Comparison of ENCODE assay signal across 2 cellular contexts in the genomic region with DNA sequence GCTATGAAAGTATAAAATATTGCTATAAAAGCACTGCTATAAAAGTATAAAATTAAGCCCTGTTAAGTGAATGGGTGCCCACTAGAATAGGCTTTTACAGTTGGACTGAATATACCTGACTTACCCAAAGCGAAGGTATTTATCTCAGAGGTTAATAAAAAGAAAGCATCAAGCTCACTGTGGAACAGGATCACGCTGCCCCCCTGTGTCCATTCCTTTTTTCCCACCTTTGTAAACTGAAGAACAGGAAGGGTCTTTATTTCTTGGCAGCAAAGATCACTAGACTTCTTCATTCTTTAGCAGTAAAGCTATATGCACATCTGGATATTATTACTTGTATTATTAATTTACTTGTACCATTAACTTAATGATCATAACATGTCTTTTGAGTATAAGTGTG.
TF ChIP-seq lines count a peak whose summit lies in the region.

No MANE protein-coding gene starts in this region.

TF ChIP-seq in GM23338, 12 proteins besides CTCF, POLR2A, EP300 and RAD21:
- TF ChIP-seq POLR2AphosphoS5 (IDR thresholded peaks at IDR 0.05; ENCODE audit: low read depth) (no peak), ZNF114 (CRISPR knock-in tag; IDR thresholded peaks at IDR 0.05) (no peak), EZH2phosphoT487 (IDR thresholded peaks at IDR 0.05; ENCODE audit: unreplicated experiment) (no peak), CREB1 (CRISPR knock-in tag; IDR thresholded peaks at IDR 0.05; ENCODE audit: low read depth) (no peak), EZH2 (IDR thresholded peaks at IDR 0.05; ENCODE audit: low read depth, unreplicated experiment) (no peak), STAT1 (IDR thresholded peaks at IDR 0.05; ENCODE audit: unreplicated experiment) (no peak), JUNB (IDR thresholded peaks at IDR 0.05; ENCODE audit: unreplicated experiment) (no peak), NANOG (IDR thresholded peaks at IDR 0.05; ENCODE audit: borderline replicate concordance) (no peak)
- TF ChIP-seq, protein P1, sequence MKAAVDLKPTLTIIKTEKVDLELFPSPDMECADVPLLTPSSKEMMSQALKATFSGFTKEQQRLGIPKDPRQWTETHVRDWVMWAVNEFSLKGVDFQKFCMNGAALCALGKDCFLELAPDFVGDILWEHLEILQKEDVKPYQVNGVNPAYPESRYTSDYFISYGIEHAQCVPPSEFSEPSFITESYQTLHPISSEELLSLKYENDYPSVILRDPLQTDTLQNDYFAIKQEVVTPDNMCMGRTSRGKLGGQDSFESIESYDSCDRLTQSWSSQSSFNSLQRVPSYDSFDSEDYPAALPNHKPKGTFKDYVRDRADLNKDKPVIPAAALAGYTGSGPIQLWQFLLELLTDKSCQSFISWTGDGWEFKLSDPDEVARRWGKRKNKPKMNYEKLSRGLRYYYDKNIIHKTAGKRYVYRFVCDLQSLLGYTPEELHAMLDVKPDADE (IDR thresholded peaks at IDR 0.05), result no peak
- TF ChIP-seq, protein P2, sequence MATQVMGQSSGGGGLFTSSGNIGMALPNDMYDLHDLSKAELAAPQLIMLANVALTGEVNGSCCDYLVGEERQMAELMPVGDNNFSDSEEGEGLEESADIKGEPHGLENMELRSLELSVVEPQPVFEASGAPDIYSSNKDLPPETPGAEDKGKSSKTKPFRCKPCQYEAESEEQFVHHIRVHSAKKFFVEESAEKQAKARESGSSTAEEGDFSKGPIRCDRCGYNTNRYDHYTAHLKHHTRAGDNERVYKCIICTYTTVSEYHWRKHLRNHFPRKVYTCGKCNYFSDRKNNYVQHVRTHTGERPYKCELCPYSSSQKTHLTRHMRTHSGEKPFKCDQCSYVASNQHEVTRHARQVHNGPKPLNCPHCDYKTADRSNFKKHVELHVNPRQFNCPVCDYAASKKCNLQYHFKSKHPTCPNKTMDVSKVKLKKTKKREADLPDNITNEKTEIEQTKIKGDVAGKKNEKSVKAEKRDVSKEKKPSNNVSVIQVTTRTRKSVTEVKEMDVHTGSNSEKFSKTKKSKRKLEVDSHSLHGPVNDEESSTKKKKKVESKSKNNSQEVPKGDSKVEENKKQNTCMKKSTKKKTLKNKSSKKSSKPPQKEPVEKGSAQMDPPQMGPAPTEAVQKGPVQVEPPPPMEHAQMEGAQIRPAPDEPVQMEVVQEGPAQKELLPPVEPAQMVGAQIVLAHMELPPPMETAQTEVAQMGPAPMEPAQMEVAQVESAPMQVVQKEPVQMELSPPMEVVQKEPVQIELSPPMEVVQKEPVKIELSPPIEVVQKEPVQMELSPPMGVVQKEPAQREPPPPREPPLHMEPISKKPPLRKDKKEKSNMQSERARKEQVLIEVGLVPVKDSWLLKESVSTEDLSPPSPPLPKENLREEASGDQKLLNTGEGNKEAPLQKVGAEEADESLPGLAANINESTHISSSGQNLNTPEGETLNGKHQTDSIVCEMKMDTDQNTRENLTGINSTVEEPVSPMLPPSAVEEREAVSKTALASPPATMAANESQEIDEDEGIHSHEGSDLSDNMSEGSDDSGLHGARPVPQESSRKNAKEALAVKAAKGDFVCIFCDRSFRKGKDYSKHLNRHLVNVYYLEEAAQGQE (IDR thresholded peaks at IDR 0.05; ENCODE audit: unreplicated experiment), result no peak

TF ChIP-seq in SK-N-SH, 30 proteins besides CTCF, POLR2A, EP300 and RAD21:
- TF ChIP-seq FOXM1 (IDR thresholded peaks at IDR 0.05; ENCODE audit: low read depth) (no peak), SMC3 (IDR thresholded peaks at IDR 0.05; ENCODE audit: low read depth, low read length) (peak; percentile 62)
